ENCODE assay signal across 1 cellular context in genomic region chr1:32447469-32448185, GRCh38.
TF ChIP-seq lines count a peak whose summit lies in the region.

No MANE protein-coding gene starts in this region.

TF ChIP-seq in endothelial cell of umbilical vein, 7 proteins besides CTCF, POLR2A, EP300 and RAD21:
- TF ChIP-seq MAX (IDR thresholded peaks at IDR 0.05; ENCODE audit: insufficient read depth, insufficient read length) (no peak), MYC (IDR thresholded peaks at IDR 0.05; ENCODE audit: low read depth, low read length) (no peak), JUN (IDR thresholded peaks at IDR 0.05; ENCODE audit: borderline replicate concordance, insufficient read depth, insufficient read length, low read depth) (no peak), EZH2 (IDR thresholded peaks at IDR 0.05; ENCODE audit: borderline replicate concordance, low read depth, low read length, severe bottlenecking) (no peak), POLR2AphosphoS5 (IDR thresholded peaks at IDR 0.05; ENCODE audit: insufficient read depth, low read depth, low read length) (no peak), FOS (IDR thresholded peaks at IDR 0.05; ENCODE audit: borderline replicate concordance, insufficient read depth, low read length) (no peak), GATA2 (IDR thresholded peaks at IDR 0.05; ENCODE audit: insufficient read depth, insufficient read length, low read depth, low read length) (no peak)
TF ChIP-seq in endothelial cell of umbilical vein: peak in this region for 0.
